In genomic region chr10:77360835-77361234, GRCh38 we compare ENCODE assay signal across 21 cellular contexts.
"Had no signal": no experiment of that assay in that cellular context is flagged by ENCODE, and none has a peak within 500 bp of the region (broad histone marks: within the 10 kb centered on the region; RNA-seq: fewer than 3 reads in every experiment).

No MANE protein-coding gene starts in this region.

- H3K4me3 ChIP-seq: colonic mucosa, heart left ventricle, mucosa of descending colon, ovary, suprapubic skin, tibial artery, upper lobe of right lung, vagina had no signal

- H3K27ac ChIP-seq: colonic mucosa, ovary, suprapubic skin, tibial artery, upper lobe of right lung, vagina had no signal

- H3K4me1 ChIP-seq: colonic mucosa, heart left ventricle, suprapubic skin, upper lobe of right lung had no signal

- H3K27me3 ChIP-seq: colonic mucosa, ovary, suprapubic skin, tibial artery, upper lobe of right lung, vagina had no signal

- ATAC-seq: heart left ventricle; mucosa of descending colon; naive thymus-derived CD8-positive, alpha-beta T cell; right cardiac atrium; stimulated activated effector memory CD8-positive, alpha-beta T cell treated with anti-CD3 and anti-CD28 coated beads, Interleukin-12 subunit alpha, Interleukin-12 subunit beta, amount 100 ng/mL, for 72 hours; stimulated activated naive CD8-positive, alpha-beta T cell treated with anti-CD3 and anti-CD28 coated beads, Interleukin-15, Interleukin-2, amounts not matched to agents 100 U/mL and 50 U/mL, for 24 hours; upper lobe of right lung had no signal

- H3K36me3 ChIP-seq: colonic mucosa, heart left ventricle, ovary, suprapubic skin, tibial artery, upper lobe of right lung, vagina had no signal

- H3K9me3 ChIP-seq: colonic mucosa, heart left ventricle, mucosa of descending colon, ovary, suprapubic skin, tibial artery, upper lobe of right lung, vagina had no signal

- FAIRE-seq: endothelial cell of umbilical vein, frontal cortex, islet of Langerhans had no signal

- DNase-seq: colonic mucosa; dermis blood vessel endothelial cell; erythroblast; heart left ventricle; hypothalamus; kidney glomerular epithelial cell; mucosa of descending colon; naive thymus-derived CD8-positive, alpha-beta T cell; ovary; right cardiac atrium; stimulated activated CD4-positive, alpha-beta T cell treated with anti-CD3 and anti-CD28 coated beads, Interleukin-4, amount 100 ng/mL, for 1 hour; stimulated activated CD8-positive, alpha-beta memory T cell treated with anti-CD3 and anti-CD28 coated beads, Interleukin-4, amount 100 ng/mL, for 48 hours; stimulated activated naive CD8-positive, alpha-beta T cell treated with anti-CD3 and anti-CD28 coated beads, Interleukin-15, Interleukin-2, amounts not matched to agents 100 U/mL and 50 U/mL, for 24 hours; tibial artery; upper lobe of right lung had no signal
